ENCODE assay signal across 12 cellular contexts in genomic region chr20:22762576-22763256, GRCh38.
A peak's percentile ranks its signal among the peaks of the same experiment; 100 is the strongest.
DNase-seq lines count a peak whose midpoint lies in the region; ATAC-seq and TF ChIP-seq lines count a peak whose summit lies in the region.
"Had no signal": no experiment of that assay in that cellular context is flagged by ENCODE, and none has a peak within 500 bp of the region (broad histone marks: within the 10 kb centered on the region; RNA-seq: fewer than 3 reads in every experiment).

No MANE protein-coding gene starts in this region.

- H3K27ac ChIP-seq in effector memory CD4-positive, alpha-beta T cell (ENCODE audit: insufficient read depth, low read length, poor library complexity, severe bottlenecking): no peak overlapping the region
- H3K27ac ChIP-seq: testis had no signal

- no peaks in the 10 kb centered on the region for H3K9me3 ChIP-seq in skeletal muscle satellite cell (replicated peaks; ENCODE audit: low read length)
- H3K9me3 ChIP-seq in effector memory CD4-positive, alpha-beta T cell (ENCODE audit: control insufficient read depth, low read length): no peaks in the 10 kb centered on the region
- H3K9me3 ChIP-seq: testis had no signal

- no peak overlapping the region for H3K4me3 ChIP-seq in skeletal muscle satellite cell (ENCODE audit: low read length)
- no peak overlapping the region for H3K4me3 ChIP-seq in effector memory CD4-positive, alpha-beta T cell (ENCODE audit: insufficient read depth, low read depth, low read length, poor library complexity, severe bottlenecking)
- H3K4me3 ChIP-seq: testis had no signal

- peak; percentile 3 for DNase-seq in EL
- peak; percentile 68 for DNase-seq in glomerular visceral epithelial cell (ENCODE audit: extremely low spot score)
- no peak for DNase-seq in DMS153 (lab: John Stamatoyannopoulos, UW)
- DNase-seq in activated CD4-positive, alpha-beta T cell treated with anti-CD3 and anti-CD28 coated beads for 48 hours: no peak
- DNase-seq in effector memory CD4-positive, alpha-beta T cell: no peak
- DNase-seq: activated CD4-positive, alpha-beta T cell treated with anti-CD3 and anti-CD28 coated beads, Interleukin-2, amount 50 U/mL, for 4 hours; activated gamma-delta T cell; naive thymus-derived CD8-positive, alpha-beta T cell; testis had no signal

- no peaks in the 10 kb centered on the region for H3K27me3 ChIP-seq in skeletal muscle satellite cell (ENCODE audit: control insufficient read depth, insufficient read depth, low read length)
- no peaks in the 10 kb centered on the region for H3K27me3 ChIP-seq in effector memory CD4-positive, alpha-beta T cell (replicated peaks; ENCODE audit: control insufficient read depth, insufficient read depth, low read length, poor library complexity, severe bottlenecking)
- H3K27me3 ChIP-seq: testis had no signal

- peak overlapping the region; percentile 51 for H3K9ac ChIP-seq in skeletal muscle satellite cell (ENCODE audit: low read depth, low read length)

- peaks cover 21% of the 10 kb centered on the region for H3K4me1 ChIP-seq in skeletal muscle satellite cell (ENCODE audit: control insufficient read depth, insufficient read depth, low read length)
- no peaks in the 10 kb centered on the region for H3K4me1 ChIP-seq in effector memory CD4-positive, alpha-beta T cell (ENCODE audit: control insufficient read depth, insufficient read depth, low read length, poor library complexity, severe bottlenecking)
- H3K4me1 ChIP-seq: testis had no signal

- ATAC-seq in SK-N-SH treated with all-trans-retinoic acid at 6 μM for 48 hours (peak; percentile 43; the same call in 2 of the 3 replicates), GM21619 (IDR thresholded peaks at IDR 0.05; ENCODE audit: unreplicated experiment) (no peak)
- ATAC-seq: naive thymus-derived CD8-positive, alpha-beta T cell had no signal

- H3K36me3 ChIP-seq in skeletal muscle satellite cell (ENCODE audit: insufficient read depth, low read length): no peaks in the 10 kb centered on the region
- H3K36me3 ChIP-seq in effector memory CD4-positive, alpha-beta T cell (ENCODE audit: control insufficient read depth, insufficient read depth, low read length): no peaks in the 10 kb centered on the region

- H3K4me2 ChIP-seq in skeletal muscle satellite cell (ENCODE audit: low read length): no peak overlapping the region

TF ChIP-seq in SK-N-SH treated with all-trans-retinoic acid at 6 μM for 48 hours, 23 proteins besides CTCF, POLR2A, EP300 and RAD21:
- TF ChIP-seq CSRNP3 (CRISPR knock-in tag; IDR thresholded peaks at IDR 0.05): no peak
- TF ChIP-seq ZNF565 (CRISPR knock-in tag; conservative IDR thresholded peaks at IDR 0.05; ENCODE audit: low read depth): no peak
- no peak for TF ChIP-seq CREB5 (CRISPR knock-in tag; IDR thresholded peaks at IDR 0.05; ENCODE audit: low read depth)
- no peak for TF ChIP-seq BACH2 (CRISPR knock-in tag; IDR thresholded peaks at IDR 0.05; ENCODE audit: borderline replicate concordance)
- no peak for TF ChIP-seq POU6F1 (CRISPR knock-in tag; IDR thresholded peaks at IDR 0.05; ENCODE audit: borderline replicate concordance, low read depth)
- no peak for TF ChIP-seq CSDC2 (CRISPR knock-in tag; IDR thresholded peaks at IDR 0.05)
- no peak for TF ChIP-seq TOX (CRISPR knock-in tag; IDR thresholded peaks at IDR 0.05; ENCODE audit: borderline replicate concordance)
- no peak for TF ChIP-seq ZNF8 (CRISPR knock-in tag; IDR thresholded peaks at IDR 0.05)
- no peak for TF ChIP-seq PATZ1 (CRISPR knock-in tag; IDR thresholded peaks at IDR 0.05; ENCODE audit: borderline replicate concordance)
- TF ChIP-seq SNAI2 (CRISPR knock-in tag; IDR thresholded peaks at IDR 0.05): no peak
- TF ChIP-seq TSHZ2 (CRISPR knock-in tag; IDR thresholded peaks at IDR 0.05): no peak
- TF ChIP-seq ZC3H10 (CRISPR knock-in tag; IDR thresholded peaks at IDR 0.05): no peak
- TF ChIP-seq ZFP3 (CRISPR knock-in tag; IDR thresholded peaks at IDR 0.05): no peak
- no peak for TF ChIP-seq OSR1 (CRISPR knock-in tag; IDR thresholded peaks at IDR 0.05)
- no peak for TF ChIP-seq ARNTL (CRISPR knock-in tag; IDR thresholded peaks at IDR 0.05; ENCODE audit: borderline replicate concordance, low read depth)
- TF ChIP-seq ZFP30 (CRISPR knock-in tag; IDR thresholded peaks at IDR 0.05): no peak
- TF ChIP-seq RARB (CRISPR knock-in tag; IDR thresholded peaks at IDR 0.05): no peak
- no peak for TF ChIP-seq ISL1 (CRISPR knock-in tag; IDR thresholded peaks at IDR 0.05)
- no peak for TF ChIP-seq ESRRG (CRISPR knock-in tag; IDR thresholded peaks at IDR 0.05)
- TF ChIP-seq ZNF70 (CRISPR knock-in tag; IDR thresholded peaks at IDR 0.05): no peak
TF ChIP-seq in SK-N-SH treated with all-trans-retinoic acid at 6 μM for 48 hours: peak in this region for 0.

Comparison
In these comparisons a context has a peak if more than half of its experiments do, and no peak if none do; other contexts are left out.
1. DNase-seq: peak in EL (single experiment) and glomerular visceral epithelial cell (single experiment); none in DMS153 (single experiment), activated CD4-positive, alpha-beta T cell treated with anti-CD3 and anti-CD28 coated beads for 48 hours (single experiment) and effector memory CD4-positive, alpha-beta T cell (0 of 3).